8 cellular contexts compared by ENCODE assay signal in the genomic region with DNA sequence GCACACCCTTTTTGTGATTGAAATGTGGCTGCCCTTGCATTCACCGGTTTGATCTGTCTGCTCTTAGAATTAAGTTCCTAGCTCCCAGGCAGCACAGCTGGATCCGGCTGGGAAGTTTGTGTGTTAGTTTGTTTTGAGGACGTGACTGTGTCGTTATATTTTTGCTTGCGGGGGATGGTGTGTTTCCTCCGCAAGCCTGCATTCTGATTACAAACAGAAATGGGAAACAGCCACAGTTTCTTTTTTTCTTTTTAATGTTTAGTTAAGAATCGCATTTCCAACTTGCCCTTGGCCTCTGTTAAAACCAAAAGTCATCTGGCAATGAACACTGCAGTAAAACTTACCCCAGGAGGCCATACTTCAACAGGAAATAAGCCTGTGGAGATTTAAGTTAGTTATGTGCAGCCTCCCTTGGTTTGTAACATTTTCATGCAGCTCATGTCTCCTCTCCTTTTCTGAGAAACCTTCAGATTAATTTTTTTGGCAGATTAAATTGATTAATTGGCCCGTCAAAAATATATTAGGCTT. TPM values are rescaled to one million over a fixed set of nuclear protein-coding genes. Genes with fewer than 3 reads are reported as not detected.
A peak's percentile ranks its signal among the peaks of the same experiment; 100 is the strongest.
DNase-seq lines count a peak whose midpoint lies in the region; ATAC-seq, FAIRE-seq and TF ChIP-seq lines count a peak whose summit lies in the region.

No MANE protein-coding gene starts in this region.

- H3K79me2 ChIP-seq in HepG2 (ENCODE audit: insufficient read depth, low read length): peaks cover 52% of the 10 kb centered on the region

- H3K27me3 Mint-ChIP-seq in activated CD4-positive, alpha-beta T cell treated with anti-CD3 and anti-CD28 coated beads, Interleukin-2, amount 10 ng/mL, durations not matched to agents 7 days and 5 days: peaks cover 6% of the 10 kb centered on the region

- peak; percentile 42 for FAIRE-seq in HepG2 (lab: Jason Lieb, UNC)

- peaks cover 12% of the 10 kb centered on the region for H4K20me1 ChIP-seq in HepG2 (ENCODE audit: insufficient read depth, low read length)

- in situ Hi-C loops in HepG2 (cut with HindIII; ENCODE audit: extremely low pct_ligation_motif_present, low pct_unique_long_range_greater_than_20kb): no loop called here

- no peaks in the 10 kb centered on the region for H3K27me3 ChIP-seq in HepG2 (ENCODE audit: control insufficient read depth in 1 of 2, insufficient read depth in 2 of 2, low read length in 2 of 2)
- no peaks in the 10 kb centered on the region for H3K27me3 ChIP-seq in testis

- H3K9me3 Mint-ChIP-seq in activated CD4-positive, alpha-beta T cell treated with anti-CD3 and anti-CD28 coated beads, Interleukin-2, amount 10 ng/mL, durations not matched to agents 7 days and 5 days: no peaks in the 10 kb centered on the region

- POLR2A ChIA-PET in activated CD4-positive, alpha-beta T cell treated with anti-CD3 and anti-CD28 coated beads, Interleukin-2, amount 10 ng/mL, durations not matched to agents 7 days and 5 days (lab: Charles Lee): no interaction called here
- POLR2A ChIA-PET in HepG2 (lab: Yijun Ruan, JAX): interaction anchor here (1.1 to 1.4 kb wide), 2 partner anchors 8 to 13 kb away, joined by 3 to 5 read pairs; no protein-coding TSS in a partner anchor

- H3K4me1 Mint-ChIP-seq in activated CD4-positive, alpha-beta T cell treated with anti-CD3 and anti-CD28 coated beads, Interleukin-2, amount 10 ng/mL, durations not matched to agents 7 days and 5 days: peaks cover 50% of the 10 kb centered on the region

- H3K9ac ChIP-seq in HepG2 (ENCODE audit: insufficient read depth, low read depth, low read length): peak overlapping the region; percentile 79

- H3K4me1 ChIP-seq in HepG2 (ENCODE audit: insufficient read depth, low read length): peaks cover 55% of the 10 kb centered on the region
- peaks cover 9% of the 10 kb centered on the region for H3K4me1 ChIP-seq in testis

- CTCF ChIA-PET in activated CD4-positive, alpha-beta T cell treated with anti-CD3 and anti-CD28 coated beads, Interleukin-2, amount 10 ng/mL, durations not matched to agents 7 days and 5 days (lab: Charles Lee): interaction anchor here (0.7 kb wide), 1 partner anchor 1063 kb away, joined by 3 read pairs; no protein-coding TSS in a partner anchor
- CTCF ChIA-PET in HepG2 (lab: Yijun Ruan, JAX; ENCODE audit: low intra/inter-chr PET ratio, low total read pairs): no interaction called here

- TF ChIP-seq EP300 in HepG2 (IDR thresholded peaks at IDR 0.05; ENCODE audit: low read depth in 2 of 2, low read length in 2 of 2) (no peak), HepG2 (CRISPR knock-in tag; IDR thresholded peaks at IDR 0.05; ENCODE audit: borderline replicate concordance) (no peak)

- H3K4me3 Mint-ChIP-seq in activated CD4-positive, alpha-beta T cell treated with anti-CD3 and anti-CD28 coated beads, Interleukin-2, amount 10 ng/mL, durations not matched to agents 7 days and 5 days: peak overlapping the region; percentile 93

- H3K36me3 ChIP-seq in HepG2 (replicated peaks in 1 of 2; ENCODE audit: control insufficient read depth in 1 of 2, insufficient read depth in 2 of 2, low read length in 2 of 2): peaks cover 0 to under 1% of the 10 kb centered on the region in 2 experiments; a peak in 2 of 5 replicates
- no peaks in the 10 kb centered on the region for H3K36me3 ChIP-seq in testis (ENCODE audit: low read depth, missing control alignments)

- no peak for TF ChIP-seq RAD21 in HepG2 (CRISPR knock-in tag; IDR thresholded peaks at IDR 0.05)

- intact Hi-C loops in HepG2 (cut with micrococcal nuclease; ENCODE audit: unreplicated experiment) (loop anchor here (5.0 kb wide), 2 partner anchors 37 to 77 kb away; no protein-coding TSS in a partner anchor), testis (cut with DNase I; ENCODE audit: low total_unique reads) (no loop called here)

- TF ChIP-seq CTCF in cardiac fibroblast (IDR thresholded peaks at IDR 0.05; ENCODE audit: low read depth, low read length) (no peak), HepG2 (CRISPR knock-in tag; IDR thresholded peaks at IDR 0.05) (no peak), testis (IDR thresholded peaks at IDR 0.05) (no peak)

- H3K9me3 ChIP-seq in HepG2 (ENCODE audit: low read length) (no peaks in the 10 kb centered on the region), testis (no peaks in the 10 kb centered on the region)

- ATAC-seq in HepG2: peak; percentile 46
- ATAC-seq in HG02610 (IDR thresholded peaks at IDR 0.05; ENCODE audit: unreplicated experiment): no peak

- H3K36me3 Mint-ChIP-seq in activated CD4-positive, alpha-beta T cell treated with anti-CD3 and anti-CD28 coated beads, Interleukin-2, amount 10 ng/mL, durations not matched to agents 7 days and 5 days (ENCODE audit: low read depth): peaks cover 12% of the 10 kb centered on the region

- DNase-seq in activated CD4-positive, alpha-beta T cell treated with anti-CD3 and anti-CD28 coated beads, Interleukin-2, amount 10 ng/mL, durations not matched to agents 7 days and 5 days: no peak
- no peak for DNase-seq in activated CD4-positive, alpha-beta T cell treated with anti-CD3 and anti-CD28 coated beads for 4 hours
- DNase-seq in NAMALWA (ENCODE audit: low spot score) (peak; percentile 62), cardiac fibroblast (ENCODE audit: low read depth in 2 of 2) (peak; percentile 41 to 52), HepG2 (ENCODE audit: low spot score) (no peak), testis (peak; percentile 38)
- DNase-seq in stimulated activated CD8-positive, alpha-beta memory T cell treated with anti-CD3 and anti-CD28 coated beads, Interleukin-4, amount 100 ng/mL, for 48 hours: no peak

- H3K27ac ChIP-seq in HepG2 (ENCODE audit: extremely low read length, insufficient read depth, low read length) (peak overlapping the region; percentile 73), testis (peak overlapping the region; percentile 81 to 87)

- no peak for TF ChIP-seq POLR2A in HepG2 (IDR thresholded peaks at IDR 0.05; ENCODE audit: insufficient read depth in 1 of 2, low read depth in 2 of 2, low read length in 2 of 2)
- TF ChIP-seq POLR2A in testis (IDR thresholded peaks at IDR 0.05): no peak

- H3K4me3 ChIP-seq in cardiac fibroblast (replicated peaks in 1 of 2; ENCODE audit: low read depth in 2 of 2, low read length in 2 of 2) (peak overlapping the region; percentile 81 to 93), HepG2 (replicated peaks in 1 of 3; ENCODE audit: insufficient read depth in 1 of 3, low read depth in 2 of 3, low read length in 3 of 3) (peak overlapping the region; percentile 83 to 92 (median 84)), testis (peak overlapping the region; percentile 91 to 94)

- peak overlapping the region; percentile 94 for H3K27ac Mint-ChIP-seq in activated CD4-positive, alpha-beta T cell treated with anti-CD3 and anti-CD28 coated beads, Interleukin-2, amount 10 ng/mL, durations not matched to agents 7 days and 5 days

- BruUV-seq in HepG2 (replicated peaks; lab: Mats Ljungman, UMichigan): no TSS peak

- 3% methylated on average over 7 of the region's 8 CpGs for WGBS in HepG2 (ENCODE audit: low lambda C conversion rate)
- 0 to 1% methylated on average over 8 of the region's 8 CpGs for WGBS in testis, 2 donors

- H3K4me2 ChIP-seq in HepG2 (ENCODE audit: low read depth, low read length): peak overlapping the region; percentile 76

- no peak overlapping the region for H2AFZ ChIP-seq in HepG2 (ENCODE audit: low read length)

TF ChIP-seq in HepG2, 621 proteins besides CTCF, POLR2A, EP300 and RAD21 (continues in another document):
- TF ChIP-seq SIN3A (IDR thresholded peaks at IDR 0.05; ENCODE audit: borderline replicate concordance, low read depth, low read length): peak; percentile 24; the same call in 1 of the 2 replicates
- 0 out of 4 replicates have a peak, but pooled peaks of 1 of the 2 experiments have one; percentile 2 for TF ChIP-seq ATF4 (CRISPR knock-in tag; IDR thresholded peaks at IDR 0.05)

RNA-seq across cellular contexts. Expression of gene TMOD3, which starts 0.9 kb away (rescaled TPM):
- total RNA-seq in activated CD4-positive, alpha-beta T cell treated with anti-CD3 and anti-CD28 coated beads, Interleukin-2, amount 10 ng/mL, durations not matched to agents 7 days and 5 days: 10 to 100 TPM; 66.0 to 66.1 TPM
- 23.2 and 33.7 TPM in 2 replicates for total RNA-seq in HepG2 (2016; rRNA removed; fragmentation: Illumina TruSeq; extraction: Trizol)
- 9.8 and 10.8 TPM in 2 replicates for total RNA-seq in HepG2 (2016; cell fraction: cytosol; rRNA removed; fragmentation: Illumina TruSeq; extraction: Trizol; ENCODE audit: low read depth)
- 19.6 and 30.3 TPM in 2 replicates for total RNA-seq in HepG2 (2016; cell fraction: insoluble cytoplasmic fraction; rRNA removed; fragmentation: Illumina TruSeq; extraction: Trizol)
- 7.2 and 9.7 TPM in 2 replicates for total RNA-seq in HepG2 (2016; cell fraction: membrane; rRNA removed; fragmentation: Illumina TruSeq; extraction: Trizol)
- total RNA-seq in HepG2 (2016; cell fraction: nucleus; rRNA removed; fragmentation: Illumina TruSeq; extraction: Trizol): 13.6 and 14.7 TPM in 2 replicates
- 5.0 and 5.1 TPM in 2 replicates for polyA plus RNA-seq in HepG2 (2011; rRNA removed)
- polyA plus RNA-seq in HepG2 (2011; cell fraction: cytosol; rRNA removed): 2.2 and 4.2 TPM in 2 replicates
- polyA plus RNA-seq in HepG2 (2011; cell fraction: nucleus; rRNA removed): 1.7 and 2.5 TPM in 2 replicates
- 7.1 and 8.4 TPM in 2 replicates for polyA plus RNA-seq in HepG2 (2012)
- 0.60 and 0.76 TPM in 2 replicates for polyA plus RNA-seq in HepG2 (2016; cell fraction: cytosol; fragmentation: Illumina TruSeq; extraction: Trizol; ENCODE audit: low read depth)
- 23.4 and 23.6 TPM in 2 replicates for polyA plus RNA-seq in HepG2 (2016; cell fraction: insoluble cytoplasmic fraction; fragmentation: Illumina TruSeq; extraction: Trizol; ENCODE audit: low read depth)
- 2.7 and 2.8 TPM in 2 replicates for polyA plus RNA-seq in HepG2 (2016; cell fraction: membrane; fragmentation: Illumina TruSeq; extraction: Trizol; ENCODE audit: low read depth)
- 8.8 and 9.6 TPM in 2 replicates for polyA plus RNA-seq in HepG2 (2016; cell fraction: nucleus; fragmentation: Illumina TruSeq; extraction: Trizol; ENCODE audit: insufficient read depth, low read depth)
- polyA minus RNA-seq in HepG2 (2011; rRNA and poly(A)+ RNA removed; ENCODE audit: low replicate concordance): 5.3 and 23.0 TPM in 2 replicates
- 7.6 and 9.3 TPM in 2 replicates for polyA minus RNA-seq in HepG2 (2011; cell fraction: cytosol; rRNA and poly(A)+ RNA removed)
- polyA minus RNA-seq in HepG2 (2011; cell fraction: nucleus; rRNA and poly(A)+ RNA removed): 14.5 and 15.8 TPM in 2 replicates
- 10 to 100 TPM; 15.6 to 16.6 TPM for total RNA-seq in testis
- polyA plus RNA-seq in testis (ENCODE audit: insufficient read depth, low read depth, low replicate concordance): 21.2 TPM

Comparison
In these comparisons a context has a peak if more than half of its experiments do, and no peak if none do; other contexts are left out.
1. DNase-seq: peak in NAMALWA (single experiment), cardiac fibroblast (2 of 2) and testis (single experiment); none in activated CD4-positive, alpha-beta T cell treated with anti-CD3 and anti-CD28 coated beads, Interleukin-2, amount 10 ng/mL, durations not matched to agents 7 days and 5 days (single experiment), activated CD4-positive, alpha-beta T cell treated with anti-CD3 and anti-CD28 coated beads for 4 hours (0 of 2), HepG2 (single experiment) and stimulated activated CD8-positive, alpha-beta memory T cell treated with anti-CD3 and anti-CD28 coated beads, Interleukin-4, amount 100 ng/mL, for 48 hours (single experiment).
2. Peak in every context shown above with its lines, with median percentiles within 50 percentile points of each other: H3K4me3 ChIP-seq.